In the genomic region with DNA sequence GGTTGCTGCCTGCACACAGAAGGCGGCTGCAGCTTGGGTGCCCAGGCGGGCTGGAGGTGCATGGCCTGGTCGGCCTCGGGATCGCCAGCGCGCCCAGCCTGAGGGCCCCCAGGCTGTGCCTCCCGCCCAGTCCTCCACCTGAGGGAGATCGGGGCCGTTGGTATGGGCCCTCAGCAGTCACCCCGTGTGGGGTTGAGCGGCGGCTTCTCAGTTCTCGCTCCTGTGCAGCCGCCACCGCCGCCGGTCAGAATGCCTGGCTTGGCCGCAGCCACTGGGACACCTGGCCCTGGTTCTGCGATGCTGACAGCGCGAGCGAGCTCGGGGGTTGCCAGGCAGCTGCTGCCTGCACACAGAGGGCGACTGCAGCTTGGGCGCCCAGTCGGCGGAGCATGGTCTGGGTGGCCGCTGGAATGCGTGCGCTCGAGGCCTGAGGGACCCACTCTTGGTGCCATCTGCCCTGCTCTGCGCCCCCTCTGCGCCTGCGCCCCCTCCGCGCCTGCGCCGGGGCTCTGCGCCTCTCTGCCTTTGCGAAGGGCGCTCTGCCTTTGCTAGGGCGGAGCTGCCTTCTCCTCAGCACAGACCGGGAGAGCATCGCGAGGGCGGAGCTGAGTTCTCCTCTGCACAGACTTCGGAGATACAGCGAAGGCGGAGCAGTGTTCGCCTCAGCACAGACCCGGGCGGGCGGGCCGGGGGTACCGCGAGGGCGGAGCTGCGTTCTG, we compare ENCODE assay signal across 7 cellular contexts.
DNase-seq lines count a peak whose midpoint lies in the region; ATAC-seq and TF ChIP-seq lines count a peak whose summit lies in the region.
"Not testable (repeated sequence)": the region's sequence is repeated elsewhere in the genome, so short reads cannot be mapped to it uniquely, and the experiment has no call there.

No MANE protein-coding gene starts in this region.

- not testable (repeated sequence) for H3K9me2 ChIP-seq in MM.1S (replicated peaks; ENCODE audit: insufficient read depth, low read length)

- H3K79me2 ChIP-seq in MM.1S (ENCODE audit: low read length) = not testable (repeated sequence)

- peak overlapping the region; percentile 60 for H3K4me3 ChIP-seq in MM.1S (ENCODE audit: low read length)

- not testable (repeated sequence) for H3K27me3 ChIP-seq in MM.1S (replicated peaks; ENCODE audit: insufficient read depth, low read length)

- DNase-seq in MM.1S (peak; percentile 88), ecto neural progenitor cell (ENCODE audit: low spot score) (peak; percentile 87)
- peak; percentile 71 for DNase-seq in activated CD8-positive, alpha-beta memory T cell treated with anti-CD3 and anti-CD28 coated beads, Interleukin-2, amount 50 U/mL, for 4 hours
- DNase-seq in left lobe of liver (ENCODE audit: low spot score) = not testable (repeated sequence)
- peak; percentile 60 to 64 for DNase-seq in stimulated activated CD4-positive, alpha-beta T cell treated with anti-CD3 and anti-CD28 coated beads, Interleukin-12 subunit alpha, Interleukin-12 subunit beta, amount 100 ng/mL, for 24 hours (ENCODE audit: low read depth in 2 of 2)

- H3K4me2 ChIP-seq in MM.1S (ENCODE audit: low read depth, low read length) = peak overlapping the region; percentile 60; the same call in 1 of the 2 replicates

- ATAC-seq in GM18858 (IDR thresholded peaks at IDR 0.05; ENCODE audit: unreplicated experiment) (peak; percentile 100), HG02759 (IDR thresholded peaks at IDR 0.05; ENCODE audit: unreplicated experiment) (peak; percentile 100), left lobe of liver (peak; percentile 59)

- H3K27ac ChIP-seq in MM.1S (ENCODE audit: low read length) = peak overlapping the region; percentile 39; the same call in 1 of the 2 replicates

- H4K20me1 ChIP-seq in MM.1S (ENCODE audit: insufficient read depth, low read length) = not testable (repeated sequence)

- peak overlapping the region; percentile 28; the same call in 1 of the 2 replicates for H3K9ac ChIP-seq in MM.1S (ENCODE audit: low read length)

- not testable (repeated sequence) for H3K9me3 ChIP-seq in MM.1S (replicated peaks; ENCODE audit: insufficient read depth, low read length)

- 0 out of 2 replicates have a peak overlapping the region, but pooled peaks have one; percentile 43 for H2AFZ ChIP-seq in MM.1S (ENCODE audit: low read length)

- not testable (repeated sequence) for H3F3A ChIP-seq in MM.1S (ENCODE audit: insufficient read depth, low read length)

- not testable (repeated sequence) for H3K4me1 ChIP-seq in MM.1S (ENCODE audit: low read length)

- not testable (repeated sequence) for H3K36me3 ChIP-seq in MM.1S (replicated peaks; ENCODE audit: insufficient read depth, low read length)

- not testable (repeated sequence) for TF ChIP-seq CTCF in MM.1S (IDR thresholded peaks at IDR 0.05; ENCODE audit: low read length)
